ENCODE assay signal across 1 cellular context in genomic region chr1:153525088-153525713, GRCh38.
TF ChIP-seq lines count a peak whose summit lies in the region.

No MANE protein-coding gene starts in this region.

TF ChIP-seq in GM23338, 12 proteins besides CTCF, POLR2A, EP300 and RAD21 (continued from another document):
- no peak for TF ChIP-seq ZNF462 (CRISPR knock-in tag; IDR thresholded peaks at IDR 0.05)
- no peak for TF ChIP-seq ZNF114 (CRISPR knock-in tag; IDR thresholded peaks at IDR 0.05)
- no peak for TF ChIP-seq ZNF331 (CRISPR knock-in tag; IDR thresholded peaks at IDR 0.05; ENCODE audit: low read depth)
- no peak for TF ChIP-seq EZH2phosphoT487 (IDR thresholded peaks at IDR 0.05; ENCODE audit: unreplicated experiment)
- TF ChIP-seq ETS1 (IDR thresholded peaks at IDR 0.05) = no peak
